ENCODE assay signal across 8 cellular contexts in genomic region chr5:138213161-138214029, GRCh38. TPM values are rescaled to one million over a fixed set of nuclear protein-coding genes. Genes with fewer than 3 reads are reported as not detected.
DNase-seq lines count a peak whose midpoint lies in the region; ATAC-seq, FAIRE-seq and TF ChIP-seq lines count a peak whose summit lies in the region.

A gene with protein sequence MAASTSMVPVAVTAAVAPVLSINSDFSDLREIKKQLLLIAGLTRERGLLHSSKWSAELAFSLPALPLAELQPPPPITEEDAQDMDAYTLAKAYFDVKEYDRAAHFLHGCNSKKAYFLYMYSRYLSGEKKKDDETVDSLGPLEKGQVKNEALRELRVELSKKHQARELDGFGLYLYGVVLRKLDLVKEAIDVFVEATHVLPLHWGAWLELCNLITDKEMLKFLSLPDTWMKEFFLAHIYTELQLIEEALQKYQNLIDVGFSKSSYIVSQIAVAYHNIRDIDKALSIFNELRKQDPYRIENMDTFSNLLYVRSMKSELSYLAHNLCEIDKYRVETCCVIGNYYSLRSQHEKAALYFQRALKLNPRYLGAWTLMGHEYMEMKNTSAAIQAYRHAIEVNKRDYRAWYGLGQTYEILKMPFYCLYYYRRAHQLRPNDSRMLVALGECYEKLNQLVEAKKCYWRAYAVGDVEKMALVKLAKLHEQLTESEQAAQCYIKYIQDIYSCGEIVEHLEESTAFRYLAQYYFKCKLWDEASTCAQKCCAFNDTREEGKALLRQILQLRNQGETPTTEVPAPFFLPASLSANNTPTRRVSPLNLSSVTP (minus strand): TSS chr5:138213323. CDS start chr5:138213312, 11 bp downstream.

- intact Hi-C loops in body of pancreas (cut with DNase I): no loop called here
- intact Hi-C loops in sciatic nerve (cut with DNase I): no loop called here

- peak; percentile 92 for DNase-seq in NCI-H2107 treated with DMSO at 0.1 percent for 48 hours (lab: John Stamatoyannopoulos, UW; ENCODE audit: unreplicated experiment)
- DNase-seq in body of pancreas: peak; percentile 91 to 97 (median 93)
- DNase-seq in iPS DF 19.7 (ENCODE audit: low read depth, low spot score): peak; percentile 98
- DNase-seq in sciatic nerve (ENCODE audit: low spot score): peak; percentile 93

- peak in 2 of 3 donors; percentile 71 for TF ChIP-seq POLR2A in body of pancreas (IDR thresholded peaks at IDR 0.05)

- FAIRE-seq in TTC549 (lab: Jason Lieb, UNC): peak; percentile 99

- H3K36me3 ChIP-seq in body of pancreas (replicated peaks in 1 of 2; ENCODE audit: insufficient read depth in 1 of 2, low read depth in 2 of 2): peaks cover 0 to 2% of the 10 kb centered on the region in 2 donors

- ATAC-seq in GM18520 (IDR thresholded peaks at IDR 0.05; ENCODE audit: unreplicated experiment) (peak; percentile 94), HG03064 (IDR thresholded peaks at IDR 0.05; ENCODE audit: low read depth, unreplicated experiment) (peak; percentile 96), body of pancreas (peak; percentile 100), sciatic nerve (peak; percentile 99)

- H3K9me3 ChIP-seq in body of pancreas: no peaks in the 10 kb centered on the region

- H3K4me1 ChIP-seq in body of pancreas: peaks cover 25% of the 10 kb centered on the region

- 1 to 2% methylated on average over 30 to 32 of the region's 32 CpGs for WGBS in body of pancreas, 2 donors

- peak within 1 kb of the TSS; percentile 96 for H3K27ac ChIP-seq in 22Rv1
- peak within 1 kb of the TSS in 3 of 4 donors; percentile 71 to 72 (median 72) for H3K27ac ChIP-seq in body of pancreas

- no peaks in the 10 kb centered on the region for H3K27me3 ChIP-seq in body of pancreas

- no peak for TF ChIP-seq CTCF in 22Rv1 (IDR thresholded peaks at IDR 0.05)
- no peak for TF ChIP-seq CTCF in body of pancreas (IDR thresholded peaks at IDR 0.05)

- H3K4me3 ChIP-seq in body of pancreas: peak within 1 kb of the TSS; percentile 93 to 100

RNA-seq across cellular contexts. Expression of the gene that starts here (rescaled TPM):
- 10 to 100 TPM in 1 of 2 donors, 1 to 10 TPM in 1; 6.6 to 16.6 TPM for total RNA-seq in body of pancreas
- total RNA-seq in sciatic nerve: 22.9 TPM

Comparison
In these comparisons a context has a peak if more than half of its experiments do, and no peak if none do; other contexts are left out.
1. Peak in every context shown above with its lines: DNase-seq, ATAC-seq, H3K4me3 ChIP-seq and H3K27ac ChIP-seq.